23 cellular contexts compared by ENCODE assay signal in the genomic region with DNA sequence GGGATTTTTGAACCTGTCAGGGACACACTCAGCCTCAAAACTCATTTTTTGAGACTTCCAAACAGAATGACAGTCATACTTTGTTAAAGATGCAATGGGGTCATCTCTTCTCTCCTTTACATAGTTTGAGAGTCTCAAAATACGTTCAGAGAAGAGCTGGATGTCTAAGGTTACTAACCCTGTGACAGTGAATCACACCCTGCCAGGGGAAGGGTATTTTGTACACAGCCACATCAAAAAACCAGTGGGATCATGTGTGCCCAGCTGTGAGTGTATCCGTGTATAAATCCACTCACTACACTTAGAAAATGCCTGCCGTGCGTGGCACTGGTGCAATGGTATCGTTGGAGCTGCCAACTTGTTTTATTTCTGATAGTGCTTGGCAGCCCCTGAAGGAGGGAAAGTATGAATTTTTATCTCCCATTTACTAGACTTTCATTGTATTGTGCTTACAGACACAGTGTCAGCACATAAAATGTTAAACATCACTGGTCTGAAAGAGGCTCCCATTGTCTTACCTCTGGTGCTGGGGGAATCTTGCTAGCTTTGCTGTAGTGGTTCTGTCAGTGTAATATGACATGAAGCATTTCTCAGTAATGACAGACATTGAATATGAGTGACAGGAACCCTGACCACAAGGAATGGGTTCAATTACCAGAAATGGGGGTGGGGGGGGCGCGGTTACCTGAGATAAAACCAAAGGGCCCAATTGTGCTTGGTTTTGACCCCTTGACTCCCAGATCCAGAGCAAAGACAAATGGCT.
DNase-seq lines count a peak whose midpoint lies in the region; ATAC-seq and TF ChIP-seq lines count a peak whose summit lies in the region.
"Had no signal": no experiment of that assay in that cellular context is flagged by ENCODE, and none has a peak within 500 bp of the region (broad histone marks: within the 10 kb centered on the region; RNA-seq: fewer than 3 reads in every experiment).

No MANE protein-coding gene starts in this region.

- peaks cover 4% of the 10 kb centered on the region for H3K79me1 ChIP-seq in trophoblast cell (ENCODE audit: low read length)

- no peaks in the 10 kb centered on the region for H4K20me1 ChIP-seq in DND-41 (ENCODE audit: insufficient read depth, low read length)

- peak overlapping the region; percentile 56 for H2BK12ac ChIP-seq in trophoblast cell (ENCODE audit: low read length)

- no peaks in the 10 kb centered on the region for H3K27me3 Mint-ChIP-seq in T-helper 17 cell
- H3K27me3 Mint-ChIP-seq: B cell had no signal

- no peak overlapping the region for H4K12ac ChIP-seq in trophoblast cell (ENCODE audit: low read depth, low read length)

- H3K23ac ChIP-seq in trophoblast cell (ENCODE audit: low read length): no peak overlapping the region

- no peak overlapping the region for H3K4ac ChIP-seq in trophoblast cell (ENCODE audit: low read depth, low read length)

- WGBS in trophoblast cell (ENCODE audit: extremely low coverage, insufficient coverage, insufficient read length): no CpG with 5 or more reads among the region's 7 CpGs

- no peak overlapping the region for H4K91ac ChIP-seq in trophoblast cell (ENCODE audit: low read depth, low read length)

- no peak overlapping the region for H3K9ac ChIP-seq in DND-41 (ENCODE audit: low read depth, low read length)
- no peak overlapping the region for H3K9ac ChIP-seq in trophoblast cell (ENCODE audit: low read length)

- no peak overlapping the region for H2BK5ac ChIP-seq in trophoblast cell (ENCODE audit: low read depth, low read length, poor library complexity)

- H2BK120ac ChIP-seq in trophoblast cell (ENCODE audit: insufficient read depth, low read length, poor library complexity): peak overlapping the region; percentile 35

- no peak overlapping the region for H3K18ac ChIP-seq in trophoblast cell (ENCODE audit: low read length)

- TF ChIP-seq CTCF in DND-41 (IDR thresholded peaks at IDR 0.05; ENCODE audit: borderline replicate concordance, extremely low read depth, low read length, poor library complexity, severe bottlenecking): no peak

- H3K27me3 ChIP-seq in DND-41 (ENCODE audit: insufficient read depth, low read length, poor library complexity) (no peaks in the 10 kb centered on the region), trophoblast cell (ENCODE audit: insufficient read depth, low read length) (no peaks in the 10 kb centered on the region)
- H3K27me3 ChIP-seq: MG63 had no signal

- H3K36me3 Mint-ChIP-seq in T-helper 17 cell (ENCODE audit: low read depth): peaks cover 8% of the 10 kb centered on the region

- no peaks in the 10 kb centered on the region for H3K36me3 ChIP-seq in DND-41 (ENCODE audit: insufficient read depth, low read length)
- H3K36me3 ChIP-seq in trophoblast cell (ENCODE audit: control insufficient read depth in 1 of 2, insufficient read depth in 2 of 2, low read length in 2 of 2): peaks cover 0 to 3% of the 10 kb centered on the region in 2 experiments
- H3K36me3 ChIP-seq: MG63 had no signal

- H3K27ac Mint-ChIP-seq in T-helper 17 cell: peak overlapping the region; percentile 60
- H3K27ac Mint-ChIP-seq: B cell; CD8-positive, alpha-beta T cell; GM23338 had no signal

- ATAC-seq in DND-41 (ENCODE audit: insufficient read depth, low read depth): no peak
- no peak for ATAC-seq in T-helper 17 cell
- no peak for ATAC-seq in HG02588 (IDR thresholded peaks at IDR 0.05; ENCODE audit: unreplicated experiment)
- ATAC-seq: CD8-positive, alpha-beta T cell; GM23338 had no signal

- H4K8ac ChIP-seq in trophoblast cell (ENCODE audit: low read depth, low read length): no peak overlapping the region

- peak overlapping the region; percentile 54 for H3K27ac ChIP-seq in DND-41 (ENCODE audit: low read length)
- peak overlapping the region; percentile 32 for H3K27ac ChIP-seq in trophoblast cell (ENCODE audit: low read depth, low read length)
- H3K27ac ChIP-seq: 22Rv1, C4-2B, PC-9, SK-N-MC had no signal

- H2AFZ ChIP-seq in DND-41 (ENCODE audit: low read depth, low read length): no peak overlapping the region
- H2AFZ ChIP-seq in trophoblast cell (ENCODE audit: insufficient read depth, low read length, poor library complexity): no peak overlapping the region
- H2AFZ ChIP-seq: GM23338, PC-9 had no signal

- H3K9me3 ChIP-seq in DND-41 (ENCODE audit: insufficient read depth, low read length, severe bottlenecking): no peaks in the 10 kb centered on the region
- no peaks in the 10 kb centered on the region for H3K9me3 ChIP-seq in T-helper 17 cell (ENCODE audit: control insufficient read depth, low read length, poor library complexity, severe bottlenecking)
- H3K9me3 ChIP-seq in trophoblast cell (ENCODE audit: insufficient read depth, low read depth, low read length): no peaks in the 10 kb centered on the region
- H3K9me3 ChIP-seq: Caco-2, MG63 had no signal

- H3K4me2 ChIP-seq in DND-41 (ENCODE audit: insufficient read depth, low read length) (no peak overlapping the region), trophoblast cell (ENCODE audit: low read length) (peak overlapping the region; percentile 1)
- H3K4me2 ChIP-seq: GM23338, PC-9 had no signal

- no peak overlapping the region for H3K4me3 ChIP-seq in DND-41 (ENCODE audit: low read depth in 1 of 2, low read length in 2 of 2)
- no peak overlapping the region for H3K4me3 ChIP-seq in trophoblast cell (ENCODE audit: low read depth, low read length)
- H3K4me3 ChIP-seq: GM23338, MG63, PC-9, SK-N-MC had no signal

- no peaks in the 10 kb centered on the region for H3K79me2 ChIP-seq in DND-41 (ENCODE audit: insufficient read depth, low read length)
- no peaks in the 10 kb centered on the region for H3K79me2 ChIP-seq in trophoblast cell (ENCODE audit: control insufficient read depth, insufficient read depth, low read length, poor library complexity)

- no peak overlapping the region for H2AK5ac ChIP-seq in trophoblast cell (ENCODE audit: low read length)

- H3K4me1 Mint-ChIP-seq in T-helper 17 cell: peaks cover 3% of the 10 kb centered on the region
- H3K4me1 Mint-ChIP-seq: B cell had no signal

- H3K4me3 Mint-ChIP-seq in T-helper 17 cell: no peak overlapping the region
- H3K4me3 Mint-ChIP-seq: B cell; CD8-positive, alpha-beta T cell; GM23338; H9 had no signal

- DNase-seq in DMS79 treated with DMSO at 0.1 percent for 48 hours (lab: John Stamatoyannopoulos, UW) (peak; percentile 16), DMS79 (lab: John Stamatoyannopoulos, UW) (no peak), DND-41 (no peak), T-helper 17 cell (no peak), trophoblast cell (no peak), NCI-H226 (no peak), NCI-H69 (lab: John Stamatoyannopoulos, UW) (no peak)
- DNase-seq: Caco-2; CD8-positive, alpha-beta T cell; H9; KG1; MG63; NCI-H2029 treated with DMSO at 0.1 percent for 48 hours; NCI-H774; PC-9; RPMI8226; SHP77 had no signal

- H3K14ac ChIP-seq in trophoblast cell (ENCODE audit: low read length): no peak overlapping the region

- H3K4me1 ChIP-seq in DND-41 (ENCODE audit: insufficient read depth, low read length) (peaks cover 33% of the 10 kb centered on the region), trophoblast cell (ENCODE audit: control insufficient read depth in 1 of 2, insufficient read depth in 2 of 2, low read length in 2 of 2) (peaks cover 0 to 2% of the 10 kb centered on the region in 2 experiments)
- H3K4me1 ChIP-seq: Caco-2 had no signal
